ENCODE assay signal across 21 cellular contexts in the genomic region with DNA sequence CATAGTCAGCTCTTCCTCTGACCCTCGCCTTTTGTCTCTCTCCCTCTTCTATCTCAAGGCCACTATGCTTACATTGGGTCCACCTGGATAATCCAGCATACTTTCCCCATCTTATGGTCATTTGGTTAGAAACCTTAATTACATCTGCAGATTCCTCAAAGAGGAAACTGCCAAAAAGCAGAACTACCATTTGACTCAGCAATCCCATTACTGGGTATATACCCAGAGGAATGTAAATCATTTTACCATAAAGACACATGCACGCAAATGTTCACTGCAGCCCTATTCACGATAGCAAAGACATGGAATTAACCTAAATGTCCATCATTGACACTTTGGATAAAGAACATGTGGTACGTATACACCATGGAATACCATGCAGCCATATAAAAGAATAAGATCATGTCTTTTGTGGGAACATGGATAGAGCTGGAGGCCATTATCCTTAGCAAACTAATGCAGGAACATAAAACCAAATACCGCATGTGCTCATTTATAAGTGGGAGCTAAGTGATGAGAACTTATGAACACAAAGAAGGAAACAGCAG.
"Had no signal": no experiment of that assay in that cellular context is flagged by ENCODE, and none has a peak within 500 bp of the region (broad histone marks: within the 10 kb centered on the region; RNA-seq: fewer than 3 reads in every experiment).

No MANE protein-coding gene starts in this region.

- H3K4me1 ChIP-seq: foreskin keratinocyte, left ventricle myocardium inferior, lower lobe of right lung, thyroid gland, upper lobe of left lung, uterus had no signal

- H3K4me3 ChIP-seq: left ventricle myocardium inferior, lower lobe of right lung, pancreas, thyroid gland, upper lobe of left lung, uterus had no signal

- H3K27me3 Mint-ChIP-seq: progenitor cell of endocrine pancreas had no signal

- DNase-seq: effector CD4-positive, alpha-beta T cell; endodermal cell; erythroblast; foreskin keratinocyte; kidney; left cardiac atrium; left ventricle myocardium inferior; lower lobe of right lung; naive B cell; occipital lobe; pancreas; right cardiac atrium; small intestine; stimulated activated CD4-positive, alpha-beta T cell treated with anti-CD3 and anti-CD28 coated beads, Interleukin-12 subunit alpha, Interleukin-12 subunit beta, amount 100 ng/mL, for 4 hours; stimulated activated naive CD4-positive, alpha-beta T cell treated with Interleukin-2 at 50 U/mL for 16 hours; thyroid gland; upper lobe of left lung; uterus had no signal

- H3K36me3 ChIP-seq: left ventricle myocardium inferior, lower lobe of right lung, pancreas, thyroid gland, upper lobe of left lung had no signal

- H3K36me3 Mint-ChIP-seq: memory B cell, naive B cell had no signal

- H3K27me3 ChIP-seq: foreskin keratinocyte, pancreas, thyroid gland, upper lobe of left lung, uterus had no signal

- H3K9me3 ChIP-seq: lower lobe of right lung, pancreas, thyroid gland, upper lobe of left lung, uterus had no signal

- H3K27ac Mint-ChIP-seq: endodermal cell, memory B cell, nephron, progenitor cell of endocrine pancreas had no signal

- H3K4me3 Mint-ChIP-seq: endodermal cell, memory B cell, naive B cell, nephron had no signal

- ATAC-seq: foreskin keratinocyte, left cardiac atrium, lower lobe of right lung, pancreas, right cardiac atrium had no signal

- H3K4me1 Mint-ChIP-seq: memory B cell, naive B cell, nephron had no signal

- H3K27ac ChIP-seq: foreskin keratinocyte, left ventricle myocardium inferior, lower lobe of right lung, pancreas, thyroid gland, upper lobe of left lung, uterus had no signal
